1 cellular context compared by ENCODE assay signal in the genomic region with DNA sequence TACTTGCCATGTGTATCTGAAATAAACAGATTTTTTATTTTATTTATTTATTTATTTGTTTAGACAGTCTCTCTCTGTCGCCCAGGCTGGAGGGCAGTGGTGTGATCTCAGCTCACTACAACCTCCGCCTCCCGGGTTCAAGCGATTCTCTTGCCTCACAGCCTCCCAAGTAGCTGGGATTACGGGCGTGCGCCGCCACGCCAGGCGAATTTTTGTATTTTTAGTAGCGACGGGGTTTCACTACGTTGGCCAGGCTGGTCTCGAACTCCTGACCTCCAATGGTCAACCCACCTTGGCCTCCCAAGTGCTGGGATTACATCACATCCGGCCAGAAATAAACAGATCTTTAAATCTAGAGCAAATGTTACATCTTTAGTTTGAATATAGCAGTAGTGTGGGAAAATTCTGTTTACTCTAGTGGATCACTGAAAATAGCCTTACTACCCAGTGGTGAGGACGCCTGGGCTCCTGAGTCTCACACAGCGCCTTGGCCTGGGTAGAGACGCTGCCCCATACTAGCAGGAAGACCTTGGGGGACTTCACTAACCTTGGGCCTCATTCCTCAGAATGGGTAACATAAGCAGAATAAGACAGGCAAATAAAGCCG.
TF ChIP-seq lines count a peak whose summit lies in the region.

No MANE protein-coding gene starts in this region.

TF ChIP-seq in HepG2, 621 proteins besides CTCF, POLR2A, EP300 and RAD21 (continued from another document and continues in another):
- no peak for TF ChIP-seq ZSCAN5A (CRISPR knock-in tag; IDR thresholded peaks at IDR 0.05; ENCODE audit: borderline replicate concordance)
- TF ChIP-seq NCOR1 (IDR thresholded peaks at IDR 0.05; ENCODE audit: borderline replicate concordance, low read length) = no peak
- no peak for TF ChIP-seq JARID2 (CRISPR knock-in tag; IDR thresholded peaks at IDR 0.05; ENCODE audit: insufficient replicate concordance)
- TF ChIP-seq KDM5B (CRISPR knock-in tag; IDR thresholded peaks at IDR 0.05; ENCODE audit: borderline replicate concordance) = no peak
- no peak for TF ChIP-seq ATM (IDR thresholded peaks at IDR 0.05; ENCODE audit: borderline replicate concordance)
- TF ChIP-seq, protein P1, sequence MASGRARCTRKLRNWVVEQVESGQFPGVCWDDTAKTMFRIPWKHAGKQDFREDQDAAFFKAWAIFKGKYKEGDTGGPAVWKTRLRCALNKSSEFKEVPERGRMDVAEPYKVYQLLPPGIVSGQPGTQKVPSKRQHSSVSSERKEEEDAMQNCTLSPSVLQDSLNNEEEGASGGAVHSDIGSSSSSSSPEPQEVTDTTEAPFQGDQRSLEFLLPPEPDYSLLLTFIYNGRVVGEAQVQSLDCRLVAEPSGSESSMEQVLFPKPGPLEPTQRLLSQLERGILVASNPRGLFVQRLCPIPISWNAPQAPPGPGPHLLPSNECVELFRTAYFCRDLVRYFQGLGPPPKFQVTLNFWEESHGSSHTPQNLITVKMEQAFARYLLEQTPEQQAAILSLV (CRISPR knock-in tag; IDR thresholded peaks at IDR 0.05; ENCODE audit: borderline replicate concordance) = no peak
- TF ChIP-seq, protein P2, sequence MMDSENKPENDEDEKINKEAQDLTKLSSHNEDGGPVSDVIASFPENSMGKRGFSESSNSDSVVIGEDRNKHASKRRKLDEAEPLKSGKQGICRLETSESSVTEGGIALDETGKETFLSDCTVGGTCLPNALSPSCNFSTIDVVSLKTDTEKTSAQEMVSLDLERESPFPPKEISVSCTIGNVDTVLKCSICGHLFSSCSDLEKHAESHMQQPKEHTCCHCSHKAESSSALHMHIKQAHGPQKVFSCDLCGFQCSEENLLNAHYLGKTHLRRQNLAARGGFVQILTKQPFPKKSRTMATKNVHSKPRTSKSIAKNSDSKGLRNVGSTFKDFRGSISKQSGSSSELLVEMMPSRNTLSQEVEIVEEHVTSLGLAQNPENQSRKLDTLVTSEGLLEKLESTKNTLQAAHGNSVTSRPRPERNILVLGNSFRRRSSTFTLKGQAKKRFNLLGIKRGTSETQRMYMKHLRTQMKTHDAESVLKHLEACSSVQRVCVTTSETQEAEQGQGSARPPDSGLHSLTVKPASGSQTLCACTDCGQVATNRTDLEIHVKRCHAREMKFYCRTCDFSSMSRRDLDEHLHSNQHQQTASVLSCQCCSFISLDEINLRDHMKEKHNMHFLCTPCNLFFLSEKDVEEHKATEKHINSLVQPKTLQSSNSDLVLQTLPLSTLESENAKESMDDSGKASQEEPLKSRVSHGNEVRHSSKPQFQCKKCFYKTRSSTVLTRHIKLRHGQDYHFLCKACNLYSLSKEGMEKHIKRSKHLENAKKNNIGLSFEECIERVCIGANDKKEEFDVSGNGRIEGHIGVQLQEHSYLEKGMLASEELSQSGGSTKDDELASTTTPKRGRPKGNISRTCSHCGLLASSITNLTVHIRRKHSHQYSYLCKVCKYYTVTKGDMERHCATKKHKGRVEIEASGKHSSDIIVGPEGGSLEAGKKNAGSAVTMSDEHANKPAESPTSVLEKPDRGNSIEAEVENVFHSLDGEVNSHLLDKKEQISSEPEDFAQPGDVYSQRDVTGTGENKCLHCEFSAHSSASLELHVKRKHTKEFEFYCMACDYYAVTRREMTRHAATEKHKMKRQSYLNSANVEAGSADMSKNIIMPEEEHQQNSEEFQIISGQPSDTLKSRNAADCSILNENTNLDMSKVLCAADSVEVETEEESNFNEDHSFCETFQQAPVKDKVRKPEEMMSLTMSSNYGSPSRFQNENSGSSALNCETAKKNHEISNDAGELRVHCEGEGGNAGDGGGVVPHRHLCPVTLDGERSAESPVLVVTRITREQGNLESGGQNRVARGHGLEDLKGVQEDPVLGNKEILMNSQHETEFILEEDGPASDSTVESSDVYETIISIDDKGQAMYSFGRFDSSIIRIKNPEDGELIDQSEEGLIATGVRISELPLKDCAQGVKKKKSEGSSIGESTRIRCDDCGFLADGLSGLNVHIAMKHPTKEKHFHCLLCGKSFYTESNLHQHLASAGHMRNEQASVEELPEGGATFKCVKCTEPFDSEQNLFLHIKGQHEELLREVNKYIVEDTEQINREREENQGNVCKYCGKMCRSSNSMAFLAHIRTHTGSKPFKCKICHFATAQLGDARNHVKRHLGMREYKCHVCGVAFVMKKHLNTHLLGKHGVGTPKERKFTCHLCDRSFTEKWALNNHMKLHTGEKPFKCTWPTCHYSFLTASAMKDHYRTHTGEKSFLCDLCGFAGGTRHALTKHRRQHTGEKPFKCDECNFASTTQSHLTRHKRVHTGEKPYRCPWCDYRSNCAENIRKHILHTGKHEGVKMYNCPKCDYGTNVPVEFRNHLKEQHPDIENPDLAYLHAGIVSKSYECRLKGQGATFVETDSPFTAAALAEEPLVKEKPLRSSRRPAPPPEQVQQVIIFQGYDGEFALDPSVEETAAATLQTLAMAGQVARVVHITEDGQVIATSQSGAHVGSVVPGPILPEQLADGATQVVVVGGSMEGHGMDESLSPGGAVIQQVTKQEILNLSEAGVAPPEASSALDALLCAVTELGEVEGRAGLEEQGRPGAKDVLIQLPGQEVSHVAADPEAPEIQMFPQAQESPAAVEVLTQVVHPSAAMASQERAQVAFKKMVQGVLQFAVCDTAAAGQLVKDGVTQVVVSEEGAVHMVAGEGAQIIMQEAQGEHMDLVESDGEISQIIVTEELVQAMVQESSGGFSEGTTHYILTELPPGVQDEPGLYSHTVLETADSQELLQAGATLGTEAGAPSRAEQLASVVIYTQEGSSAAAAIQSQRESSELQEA (CRISPR knock-in tag; IDR thresholded peaks at IDR 0.05; ENCODE audit: not compliant biosample characterization) = no peak
- no peak for TF ChIP-seq ATF5 (CRISPR knock-in tag; IDR thresholded peaks at IDR 0.05; ENCODE audit: low read depth)
- TF ChIP-seq, protein P3, sequence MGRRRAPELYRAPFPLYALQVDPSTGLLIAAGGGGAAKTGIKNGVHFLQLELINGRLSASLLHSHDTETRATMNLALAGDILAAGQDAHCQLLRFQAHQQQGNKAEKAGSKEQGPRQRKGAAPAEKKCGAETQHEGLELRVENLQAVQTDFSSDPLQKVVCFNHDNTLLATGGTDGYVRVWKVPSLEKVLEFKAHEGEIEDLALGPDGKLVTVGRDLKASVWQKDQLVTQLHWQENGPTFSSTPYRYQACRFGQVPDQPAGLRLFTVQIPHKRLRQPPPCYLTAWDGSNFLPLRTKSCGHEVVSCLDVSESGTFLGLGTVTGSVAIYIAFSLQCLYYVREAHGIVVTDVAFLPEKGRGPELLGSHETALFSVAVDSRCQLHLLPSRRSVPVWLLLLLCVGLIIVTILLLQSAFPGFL (CRISPR knock-in tag; IDR thresholded peaks at IDR 0.05) = no peak
- no peak for TF ChIP-seq ZFY (CRISPR knock-in tag; IDR thresholded peaks at IDR 0.05)
- TF ChIP-seq LBX2 (CRISPR knock-in tag; IDR thresholded peaks at IDR 0.05; ENCODE audit: borderline replicate concordance) = no peak
- TF ChIP-seq GABPA (IDR thresholded peaks at IDR 0.05; ENCODE audit: low read depth, low read length) = 0 out of 2 replicates have a peak, but pooled peaks have one; percentile 19
- TF ChIP-seq GABPA (CRISPR knock-in tag; IDR thresholded peaks at IDR 0.05; ENCODE audit: low read depth) = peak; percentile 72
- TF ChIP-seq, protein P4, sequence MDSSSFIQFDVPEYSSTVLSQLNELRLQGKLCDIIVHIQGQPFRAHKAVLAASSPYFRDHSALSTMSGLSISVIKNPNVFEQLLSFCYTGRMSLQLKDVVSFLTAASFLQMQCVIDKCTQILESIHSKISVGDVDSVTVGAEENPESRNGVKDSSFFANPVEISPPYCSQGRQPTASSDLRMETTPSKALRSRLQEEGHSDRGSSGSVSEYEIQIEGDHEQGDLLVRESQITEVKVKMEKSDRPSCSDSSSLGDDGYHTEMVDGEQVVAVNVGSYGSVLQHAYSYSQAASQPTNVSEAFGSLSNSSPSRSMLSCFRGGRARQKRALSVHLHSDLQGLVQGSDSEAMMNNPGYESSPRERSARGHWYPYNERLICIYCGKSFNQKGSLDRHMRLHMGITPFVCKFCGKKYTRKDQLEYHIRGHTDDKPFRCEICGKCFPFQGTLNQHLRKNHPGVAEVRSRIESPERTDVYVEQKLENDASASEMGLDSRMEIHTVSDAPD (CRISPR knock-in tag; IDR thresholded peaks at IDR 0.05) = 0 out of 2 replicates have a peak, but pooled peaks have one; percentile 35
- peak; percentile 72 for TF ChIP-seq ZNF121 (CRISPR knock-in tag; IDR thresholded peaks at IDR 0.05)
- TF ChIP-seq SOX6 (IDR thresholded peaks at IDR 0.05) = no peak
- no peak for TF ChIP-seq SOX6 (CRISPR knock-in tag; IDR thresholded peaks at IDR 0.05)
- no peak for TF ChIP-seq ISX (CRISPR knock-in tag; conservative IDR thresholded peaks at IDR 0.05)
- TF ChIP-seq, protein P5, sequence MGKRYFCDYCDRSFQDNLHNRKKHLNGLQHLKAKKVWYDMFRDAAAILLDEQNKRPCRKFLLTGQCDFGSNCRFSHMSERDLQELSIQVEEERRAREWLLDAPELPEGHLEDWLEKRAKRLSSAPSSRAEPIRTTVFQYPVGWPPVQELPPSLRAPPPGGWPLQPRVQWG (CRISPR knock-in tag; IDR thresholded peaks at IDR 0.05; ENCODE audit: borderline replicate concordance, low read depth) = no peak
- no peak for TF ChIP-seq CENPT (CRISPR knock-in tag; IDR thresholded peaks at IDR 0.05; ENCODE audit: low read depth)
- TF ChIP-seq NFRKB (IDR thresholded peaks at IDR 0.05) = no peak
- no peak for TF ChIP-seq ZBTB1 (CRISPR knock-in tag; IDR thresholded peaks at IDR 0.05; ENCODE audit: borderline replicate concordance)
- peak; percentile 5; the same call in 1 of the 2 replicates for TF ChIP-seq ZNF430 (CRISPR knock-in tag; IDR thresholded peaks at IDR 0.05)
- TF ChIP-seq REPIN1 (CRISPR knock-in tag; IDR thresholded peaks at IDR 0.05; ENCODE audit: borderline replicate concordance, low read depth) = no peak
- no peak for TF ChIP-seq ZSCAN9 (CRISPR knock-in tag; IDR thresholded peaks at IDR 0.05; ENCODE audit: borderline replicate concordance)
- TF ChIP-seq PTBP1 (IDR thresholded peaks at IDR 0.05; ENCODE audit: low read depth, low read length, poor library complexity, severe bottlenecking) = no peak
- TF ChIP-seq ZNF510 (CRISPR knock-in tag; IDR thresholded peaks at IDR 0.05; ENCODE audit: low read depth) = no peak
- 0 out of 2 replicates have a peak, but pooled peaks have one; percentile 6 for TF ChIP-seq GATAD2A (CRISPR knock-in tag; IDR thresholded peaks at IDR 0.05)
- TF ChIP-seq SMARCE1 (IDR thresholded peaks at IDR 0.05; ENCODE audit: borderline replicate concordance) = no peak
- no peak for TF ChIP-seq RBFOX2 (IDR thresholded peaks at IDR 0.05; ENCODE audit: low read depth, low read length)
- peak; percentile 12; the same call in 1 of the 2 replicates for TF ChIP-seq ZFX (CRISPR knock-in tag; IDR thresholded peaks at IDR 0.05; ENCODE audit: low read depth)
- no peak for TF ChIP-seq NRL (CRISPR knock-in tag; IDR thresholded peaks at IDR 0.05; ENCODE audit: borderline replicate concordance)
- TF ChIP-seq SMC3 (IDR thresholded peaks at IDR 0.05; ENCODE audit: low read length) = no peak
- no peak for TF ChIP-seq ZNF639 (CRISPR knock-in tag; conservative IDR thresholded peaks at IDR 0.05)
- TF ChIP-seq TP53 (CRISPR knock-in tag; conservative IDR thresholded peaks at IDR 0.05) = no peak
- TF ChIP-seq GTF2F1 (IDR thresholded peaks at IDR 0.05; ENCODE audit: low read length) = no peak
- TF ChIP-seq CAMTA2 (CRISPR knock-in tag; IDR thresholded peaks at IDR 0.05; ENCODE audit: borderline replicate concordance) = no peak
- no peak for TF ChIP-seq POLR2AphosphoS2 (IDR thresholded peaks at IDR 0.05; ENCODE audit: low read depth, low read length)
- no peak for TF ChIP-seq FOXM1 (CRISPR knock-in tag; IDR thresholded peaks at IDR 0.05)
